7 cellular contexts compared by ENCODE assay signal in the genomic region with DNA sequence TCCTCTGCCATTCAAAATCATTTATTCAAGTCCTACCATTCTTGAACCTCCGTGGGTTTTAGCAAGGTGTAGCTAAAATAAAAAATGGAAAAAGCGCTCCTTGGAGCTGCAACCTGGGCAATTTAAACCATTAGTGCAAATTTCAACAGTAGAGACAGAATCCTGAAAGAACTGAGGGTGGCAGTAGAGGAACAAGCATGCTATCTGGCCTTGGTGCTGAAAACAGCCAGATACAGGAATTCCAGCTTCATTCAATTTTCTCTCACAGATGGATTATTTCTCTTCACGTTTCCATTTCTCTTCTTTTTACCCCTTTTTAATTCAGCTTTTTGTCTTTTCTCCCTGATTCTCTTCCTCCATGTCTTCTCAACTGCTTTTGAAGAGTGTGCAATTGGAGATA.
DNase-seq lines count a peak whose midpoint lies in the region; ATAC-seq and TF ChIP-seq lines count a peak whose summit lies in the region.

No MANE protein-coding gene starts in this region.

- DNase-seq in PC-3 (peak; percentile 46), fibroblast of mammary gland (ENCODE audit: low read depth) (peak; percentile 48), retinal pigment epithelial cell (ENCODE audit: low read depth) (no peak)
- DNase-seq in activated naive CD4-positive, alpha-beta T cell treated with Interleukin-2 at 50 U/mL for 16 hours, result no peak

- no peak overlapping the region for H3K27ac ChIP-seq in PC-3 (ENCODE audit: low read length)

- H3K9me3 ChIP-seq in PC-3 (ENCODE audit: low read length), result no peaks in the 10 kb centered on the region

- POLR2A ChIA-PET in PC-3 (lab: Charles Lee; ENCODE audit: unreplicated experiment), result no interaction called here

- CTCF ChIA-PET in PC-3 (lab: Charles Lee), result interaction anchor here (0.5 to 0.6 kb wide), 2 partner anchors 10 to 202 kb away, joined by 3 to 4 read pairs; no protein-coding TSS in a partner anchor

- no peaks in the 10 kb centered on the region for H3K9me2 ChIP-seq in PC-3 (replicated peaks; ENCODE audit: low read length)

- H3K27me3 ChIP-seq in PC-3 (ENCODE audit: low read length), result no peaks in the 10 kb centered on the region

- BruUV-seq in PC-3 (replicated peaks; lab: Mats Ljungman, UMichigan), result no TSS peak

- H3K4me1 ChIP-seq in PC-3 (ENCODE audit: insufficient read depth, low read length), result peaks cover 33% of the 10 kb centered on the region

- intact Hi-C loops in PC-3 (cut with micrococcal nuclease), result no loop called here

- H3K9ac ChIP-seq in PC-3 (ENCODE audit: low read length), result no peak overlapping the region

- H3K4me3 ChIP-seq in PC-3 (ENCODE audit: low read length) (no peak overlapping the region), fibroblast of mammary gland (ENCODE audit: control insufficient read depth, low read depth, low read length) (no peak overlapping the region), retinal pigment epithelial cell (ENCODE audit: low read length) (no peak overlapping the region)

- H3K4me2 ChIP-seq in PC-3 (ENCODE audit: low read length), result no peak overlapping the region

- no peak overlapping the region for H2AFZ ChIP-seq in PC-3 (ENCODE audit: low read length)

- H3F3A ChIP-seq in PC-3 (ENCODE audit: low read length, unreplicated experiment), result no peaks in the 10 kb centered on the region

- ATAC-seq in PC-3, result no peak; the same call in 1 of the 2 replicates
- ATAC-seq in HG03432 (IDR thresholded peaks at IDR 0.05; ENCODE audit: unreplicated experiment), result no peak
- ATAC-seq in GM18498 (IDR thresholded peaks at IDR 0.05; ENCODE audit: unreplicated experiment), result no peak

- no peaks in the 10 kb centered on the region for H3K79me2 ChIP-seq in PC-3 (ENCODE audit: low read length)

- H3K36me3 ChIP-seq in PC-3 (ENCODE audit: low read depth, low read length), result no peaks in the 10 kb centered on the region

- no peaks in the 10 kb centered on the region for H4K20me1 ChIP-seq in PC-3 (ENCODE audit: low read length)

- TF ChIP-seq CTCF in GM12873 (IDR thresholded peaks at IDR 0.05; ENCODE audit: insufficient read depth, low read depth, low read length, missing control alignments) (peak; percentile 37), PC-3 (conservative IDR thresholded peaks at IDR 0.05; ENCODE audit: low read depth, low read length) (peak; percentile 67), fibroblast of mammary gland (conservative IDR thresholded peaks at IDR 0.05; ENCODE audit: control insufficient read depth, insufficient read depth, low read depth, low read length) (peak; percentile 63), retinal pigment epithelial cell (conservative IDR thresholded peaks at IDR 0.05; ENCODE audit: low read depth, low read length) (peak; percentile 75)

Comparison
In these comparisons a context has a peak if more than half of its experiments do, and no peak if none do; other contexts are left out.
1. DNase-seq: peak in PC-3 (single experiment) and fibroblast of mammary gland (single experiment); none in retinal pigment epithelial cell (single experiment) and activated naive CD4-positive, alpha-beta T cell treated with Interleukin-2 at 50 U/mL for 16 hours (single experiment).
2. Peak in every context shown above with its lines, with median percentiles within 50 percentile points of each other: CTCF ChIP-seq.